ENCODE assay signal across 21 cellular contexts in genomic region chr4:25704516-25704915, GRCh38. TPM values are rescaled to one million over a fixed set of nuclear protein-coding genes. Genes with fewer than 3 reads are reported as not detected.
"Had no signal": no experiment of that assay in that cellular context is flagged by ENCODE, and none has a peak within 500 bp of the region (broad histone marks: within the 10 kb centered on the region; RNA-seq: fewer than 3 reads in every experiment).

No MANE protein-coding gene starts in this region.

- DNase-seq: KBM-7, MV-4-11, NCI-H1048, NCI-H1105, NCI-H1417, NCI-H1436 treated with DMSO at 0.1 percent for 48 hours, NCI-H1694, NCI-H187 treated with DMSO at 0.1 percent for 48 hours, NCI-H2029 treated with DMSO at 0.1 percent for 48 hours, NCI-H2171 treated with DMSO at 0.1 percent for 48 hours, NCI-H345, NCI-H446 treated with DMSO at 0.1 percent for 48 hours, NCI-H510A treated with DMSO at 0.1 percent for 48 hours, NCI-H69, SHP77 treated with DMSO at 0.1 percent for 48 hours, SJCRH30 had no signal

- H3K27ac ChIP-seq: RWPE1, SJCRH30 had no signal

- H3K27me3 ChIP-seq: SJCRH30 had no signal

- ATAC-seq: SK-N-SH treated with all-trans-retinoic acid at 6 μM for 48 hours had no signal

- H3K4me3 ChIP-seq: SJCRH30 had no signal

- H3K36me3 ChIP-seq: SJCRH30 had no signal

- H3K4me1 ChIP-seq: SJCRH30 had no signal

RNA-seq across cellular contexts. Expression of gene SLC34A2, which starts 48.9 kb away (rescaled TPM):
- total RNA-seq: HT-29, LHCN-M2, MCF 10A, SJCRH30 had no signal
